Comparison of ENCODE assay signal across 12 cellular contexts in the genomic region with DNA sequence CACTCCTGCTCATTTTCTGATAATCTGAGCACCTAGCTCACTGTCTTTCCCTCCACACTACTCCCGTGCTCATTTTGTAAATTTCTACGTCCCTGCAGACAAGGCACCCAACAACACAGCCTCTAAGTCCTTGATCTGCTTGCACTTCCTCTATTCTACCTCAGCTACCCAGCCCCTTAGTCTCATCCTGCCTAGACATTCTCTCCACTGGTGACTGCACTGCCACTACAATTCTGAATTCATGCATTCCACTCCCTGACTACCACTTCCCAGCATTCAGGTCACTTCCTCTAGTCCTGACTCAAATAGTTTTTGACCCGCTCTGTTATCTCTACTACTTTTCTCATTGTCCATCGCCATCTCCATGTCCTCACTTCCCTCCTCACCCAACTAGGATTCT.
"Had no signal": no experiment of that assay in that cellular context is flagged by ENCODE, and none has a peak within 500 bp of the region (broad histone marks: within the 10 kb centered on the region; RNA-seq: fewer than 3 reads in every experiment).

No MANE protein-coding gene starts in this region.

- H3K9me3 Mint-ChIP-seq: activated CD8-positive, alpha-beta T cell treated with anti-CD3 and anti-CD28 coated beads for 36 hours had no signal

- H3K27me3 Mint-ChIP-seq: activated CD8-positive, alpha-beta T cell treated with anti-CD3 and anti-CD28 coated beads for 36 hours had no signal

- H3K4me3 Mint-ChIP-seq: activated CD8-positive, alpha-beta T cell treated with anti-CD3 and anti-CD28 coated beads for 36 hours; activated T-cell treated with anti-CD3 and anti-CD28 coated beads, Interleukin-2, amount 50 U/mL, for 72 hours had no signal

- H3K4me1 ChIP-seq: heart left ventricle had no signal

- ATAC-seq: activated CD8-positive, alpha-beta T cell treated with anti-CD3 and anti-CD28 coated beads for 36 hours; activated T-cell treated with anti-CD3 and anti-CD28 coated beads, Interleukin-2, amount 50 U/mL, for 72 hours; heart left ventricle; left ventricle myocardium superior had no signal

- H3K4me3 ChIP-seq: cardiac muscle cell, heart left ventricle had no signal

- H3K27ac ChIP-seq: cardiac muscle cell, heart left ventricle had no signal

- H3K36me3 ChIP-seq: cardiac muscle cell had no signal

- H3K27me3 ChIP-seq: cardiac muscle cell, heart left ventricle had no signal

- H3K27ac Mint-ChIP-seq: activated CD8-positive, alpha-beta T cell treated with anti-CD3 and anti-CD28 coated beads for 36 hours; activated T-cell treated with anti-CD3 and anti-CD28 coated beads, Interleukin-2, amount 50 U/mL, for 72 hours had no signal

- DNase-seq: activated CD8-positive, alpha-beta memory T cell treated with anti-CD3 and anti-CD28 coated beads, Interleukin-2, amount 50 U/mL, for 4 hours; activated CD8-positive, alpha-beta T cell treated with anti-CD3 and anti-CD28 coated beads for 36 hours; activated naive CD4-positive, alpha-beta T cell; activated T-cell treated with anti-CD3 and anti-CD28 coated beads, Interleukin-2, amount 50 U/mL, for 72 hours; aorta; foreskin melanocyte; heart left ventricle; kidney; left ventricle myocardium superior; retina; stimulated activated CD4-positive, alpha-beta T cell treated with anti-CD3 and anti-CD28 coated beads, Interleukin-4, amount 100 ng/mL, for 1 hour had no signal
